ENCODE assay signal across 1 cellular context in genomic region chr2:109537565-109538221, GRCh38.
TF ChIP-seq lines count a peak whose summit lies in the region.

No MANE protein-coding gene starts in this region.

TF ChIP-seq in HepG2, 621 proteins besides CTCF, POLR2A, EP300 and RAD21 (continues in another document):
- TF ChIP-seq ZNF318 (CRISPR knock-in tag; IDR thresholded peaks at IDR 0.05) (no peak), ZFX (CRISPR knock-in tag; IDR thresholded peaks at IDR 0.05; ENCODE audit: low read depth) (peak; percentile 22; the same call in 1 of the 2 replicates), ZNF292 (CRISPR knock-in tag; IDR thresholded peaks at IDR 0.05; ENCODE audit: borderline replicate concordance, low read depth) (peak; percentile 41; the same call in 1 of the 2 replicates), ZNF770 (CRISPR knock-in tag; IDR thresholded peaks at IDR 0.05) (peak; percentile 63), ZBTB26 (CRISPR knock-in tag; IDR thresholded peaks at IDR 0.05; ENCODE audit: borderline replicate concordance) (0 out of 2 replicates have a peak, but pooled peaks have one; percentile 20), ATM (IDR thresholded peaks at IDR 0.05; ENCODE audit: borderline replicate concordance) (no peak), CEBPG (CRISPR knock-in tag; IDR thresholded peaks at IDR 0.05) (no peak), NFATC3 (CRISPR knock-in tag; IDR thresholded peaks at IDR 0.05) (no peak), NRL (CRISPR knock-in tag; IDR thresholded peaks at IDR 0.05; ENCODE audit: borderline replicate concordance) (peak; percentile 22; the same call in 1 of the 2 replicates), HNF4G (IDR thresholded peaks at IDR 0.05; ENCODE audit: borderline replicate concordance, low read depth, low read length) (peak; percentile 32; the same call in 1 of the 2 replicates), HNF4G (CRISPR knock-in tag; IDR thresholded peaks at IDR 0.05; ENCODE audit: borderline replicate concordance, low read depth) (no peak), ZNF891 (CRISPR knock-in tag; IDR thresholded peaks at IDR 0.05) (0 out of 2 replicates have a peak, but pooled peaks have one; percentile 19), KDM4B (CRISPR knock-in tag; IDR thresholded peaks at IDR 0.05) (no peak), SATB2 (CRISPR knock-in tag; IDR thresholded peaks at IDR 0.05) (no peak), IRF1 (CRISPR knock-in tag; IDR thresholded peaks at IDR 0.05; ENCODE audit: low read depth) (no peak), KAT2B (IDR thresholded peaks at IDR 0.05; ENCODE audit: borderline replicate concordance, low read depth, low read length) (no peak), HNF4A (CRISPR knock-in tag; IDR thresholded peaks at IDR 0.05) (peak; percentile 59), ZNF138 (CRISPR knock-in tag; IDR thresholded peaks at IDR 0.05; ENCODE audit: low read depth) (no peak), RFXAP (CRISPR knock-in tag; IDR thresholded peaks at IDR 0.05; ENCODE audit: borderline replicate concordance) (no peak), SALL1 (CRISPR knock-in tag; IDR thresholded peaks at IDR 0.05) (peak; percentile 29; the same call in 1 of the 2 replicates), ZMYM3 (CRISPR knock-in tag; IDR thresholded peaks at IDR 0.05) (0 out of 2 replicates have a peak, but pooled peaks have one; percentile 32)
- TF ChIP-seq, protein P1, sequence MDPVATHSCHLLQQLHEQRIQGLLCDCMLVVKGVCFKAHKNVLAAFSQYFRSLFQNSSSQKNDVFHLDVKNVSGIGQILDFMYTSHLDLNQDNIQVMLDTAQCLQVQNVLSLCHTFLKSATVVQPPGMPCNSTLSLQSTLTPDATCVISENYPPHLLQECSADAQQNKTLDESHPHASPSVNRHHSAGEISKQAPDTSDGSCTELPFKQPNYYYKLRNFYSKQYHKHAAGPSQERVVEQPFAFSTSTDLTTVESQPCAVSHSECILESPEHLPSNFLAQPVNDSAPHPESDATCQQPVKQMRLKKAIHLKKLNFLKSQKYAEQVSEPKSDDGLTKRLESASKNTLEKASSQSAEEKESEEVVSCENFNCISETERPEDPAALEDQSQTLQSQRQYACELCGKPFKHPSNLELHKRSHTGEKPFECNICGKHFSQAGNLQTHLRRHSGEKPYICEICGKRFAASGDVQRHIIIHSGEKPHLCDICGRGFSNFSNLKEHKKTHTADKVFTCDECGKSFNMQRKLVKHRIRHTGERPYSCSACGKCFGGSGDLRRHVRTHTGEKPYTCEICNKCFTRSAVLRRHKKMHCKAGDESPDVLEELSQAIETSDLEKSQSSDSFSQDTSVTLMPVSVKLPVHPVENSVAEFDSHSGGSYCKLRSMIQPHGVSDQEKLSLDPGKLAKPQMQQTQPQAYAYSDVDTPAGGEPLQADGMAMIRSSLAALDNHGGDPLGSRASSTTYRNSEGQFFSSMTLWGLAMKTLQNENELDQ (CRISPR knock-in tag; IDR thresholded peaks at IDR 0.05; ENCODE audit: borderline replicate concordance), result no peak
- TF ChIP-seq, protein P2, sequence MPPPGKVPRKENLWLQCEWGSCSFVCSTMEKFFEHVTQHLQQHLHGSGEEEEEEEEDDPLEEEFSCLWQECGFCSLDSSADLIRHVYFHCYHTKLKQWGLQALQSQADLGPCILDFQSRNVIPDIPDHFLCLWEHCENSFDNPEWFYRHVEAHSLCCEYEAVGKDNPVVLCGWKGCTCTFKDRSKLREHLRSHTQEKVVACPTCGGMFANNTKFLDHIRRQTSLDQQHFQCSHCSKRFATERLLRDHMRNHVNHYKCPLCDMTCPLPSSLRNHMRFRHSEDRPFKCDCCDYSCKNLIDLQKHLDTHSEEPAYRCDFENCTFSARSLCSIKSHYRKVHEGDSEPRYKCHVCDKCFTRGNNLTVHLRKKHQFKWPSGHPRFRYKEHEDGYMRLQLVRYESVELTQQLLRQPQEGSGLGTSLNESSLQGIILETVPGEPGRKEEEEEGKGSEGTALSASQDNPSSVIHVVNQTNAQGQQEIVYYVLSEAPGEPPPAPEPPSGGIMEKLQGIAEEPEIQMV (CRISPR knock-in tag; IDR thresholded peaks at IDR 0.05; ENCODE audit: low read depth), result no peak
- TF ChIP-seq, protein P3, sequence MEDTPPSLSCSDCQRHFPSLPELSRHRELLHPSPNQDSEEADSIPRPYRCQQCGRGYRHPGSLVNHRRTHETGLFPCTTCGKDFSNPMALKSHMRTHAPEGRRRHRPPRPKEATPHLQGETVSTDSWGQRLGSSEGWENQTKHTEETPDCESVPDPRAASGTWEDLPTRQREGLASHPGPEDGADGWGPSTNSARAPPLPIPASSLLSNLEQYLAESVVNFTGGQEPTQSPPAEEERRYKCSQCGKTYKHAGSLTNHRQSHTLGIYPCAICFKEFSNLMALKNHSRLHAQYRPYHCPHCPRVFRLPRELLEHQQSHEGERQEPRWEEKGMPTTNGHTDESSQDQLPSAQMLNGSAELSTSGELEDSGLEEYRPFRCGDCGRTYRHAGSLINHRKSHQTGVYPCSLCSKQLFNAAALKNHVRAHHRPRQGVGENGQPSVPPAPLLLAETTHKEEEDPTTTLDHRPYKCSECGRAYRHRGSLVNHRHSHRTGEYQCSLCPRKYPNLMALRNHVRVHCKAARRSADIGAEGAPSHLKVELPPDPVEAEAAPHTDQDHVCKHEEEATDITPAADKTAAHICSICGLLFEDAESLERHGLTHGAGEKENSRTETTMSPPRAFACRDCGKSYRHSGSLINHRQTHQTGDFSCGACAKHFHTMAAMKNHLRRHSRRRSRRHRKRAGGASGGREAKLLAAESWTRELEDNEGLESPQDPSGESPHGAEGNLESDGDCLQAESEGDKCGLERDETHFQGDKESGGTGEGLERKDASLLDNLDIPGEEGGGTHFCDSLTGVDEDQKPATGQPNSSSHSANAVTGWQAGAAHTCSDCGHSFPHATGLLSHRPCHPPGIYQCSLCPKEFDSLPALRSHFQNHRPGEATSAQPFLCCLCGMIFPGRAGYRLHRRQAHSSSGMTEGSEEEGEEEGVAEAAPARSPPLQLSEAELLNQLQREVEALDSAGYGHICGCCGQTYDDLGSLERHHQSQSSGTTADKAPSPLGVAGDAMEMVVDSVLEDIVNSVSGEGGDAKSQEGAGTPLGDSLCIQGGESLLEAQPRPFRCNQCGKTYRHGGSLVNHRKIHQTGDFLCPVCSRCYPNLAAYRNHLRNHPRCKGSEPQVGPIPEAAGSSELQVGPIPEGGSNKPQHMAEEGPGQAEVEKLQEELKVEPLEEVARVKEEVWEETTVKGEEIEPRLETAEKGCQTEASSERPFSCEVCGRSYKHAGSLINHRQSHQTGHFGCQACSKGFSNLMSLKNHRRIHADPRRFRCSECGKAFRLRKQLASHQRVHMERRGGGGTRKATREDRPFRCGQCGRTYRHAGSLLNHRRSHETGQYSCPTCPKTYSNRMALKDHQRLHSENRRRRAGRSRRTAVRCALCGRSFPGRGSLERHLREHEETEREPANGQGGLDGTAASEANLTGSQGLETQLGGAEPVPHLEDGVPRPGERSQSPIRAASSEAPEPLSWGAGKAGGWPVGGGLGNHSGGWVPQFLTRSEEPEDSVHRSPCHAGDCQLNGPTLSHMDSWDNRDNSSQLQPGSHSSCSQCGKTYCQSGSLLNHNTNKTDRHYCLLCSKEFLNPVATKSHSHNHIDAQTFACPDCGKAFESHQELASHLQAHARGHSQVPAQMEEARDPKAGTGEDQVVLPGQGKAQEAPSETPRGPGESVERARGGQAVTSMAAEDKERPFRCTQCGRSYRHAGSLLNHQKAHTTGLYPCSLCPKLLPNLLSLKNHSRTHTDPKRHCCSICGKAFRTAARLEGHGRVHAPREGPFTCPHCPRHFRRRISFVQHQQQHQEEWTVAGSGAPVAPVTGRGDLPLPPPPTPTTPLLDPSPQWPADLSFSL (CRISPR knock-in tag; IDR thresholded peaks at IDR 0.05), result peak; percentile 94
- TF ChIP-seq, protein P4, sequence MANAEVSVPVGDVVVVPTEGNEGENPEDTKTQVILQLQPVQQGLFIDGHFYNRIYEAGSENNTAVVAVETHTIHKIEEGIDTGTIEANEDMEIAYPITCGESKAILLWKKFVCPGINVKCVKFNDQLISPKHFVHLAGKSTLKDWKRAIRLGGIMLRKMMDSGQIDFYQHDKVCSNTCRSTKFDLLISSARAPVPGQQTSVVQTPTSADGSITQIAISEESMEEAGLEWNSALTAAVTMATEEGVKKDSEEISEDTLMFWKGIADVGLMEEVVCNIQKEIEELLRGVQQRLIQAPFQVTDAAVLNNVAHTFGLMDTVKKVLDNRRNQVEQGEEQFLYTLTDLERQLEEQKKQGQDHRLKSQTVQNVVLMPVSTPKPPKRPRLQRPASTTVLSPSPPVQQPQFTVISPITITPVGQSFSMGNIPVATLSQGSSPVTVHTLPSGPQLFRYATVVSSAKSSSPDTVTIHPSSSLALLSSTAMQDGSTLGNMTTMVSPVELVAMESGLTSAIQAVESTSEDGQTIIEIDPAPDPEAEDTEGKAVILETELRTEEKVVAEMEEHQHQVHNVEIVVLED (CRISPR knock-in tag; IDR thresholded peaks at IDR 0.05; ENCODE audit: borderline replicate concordance), result no peak
